In the genomic region with DNA sequence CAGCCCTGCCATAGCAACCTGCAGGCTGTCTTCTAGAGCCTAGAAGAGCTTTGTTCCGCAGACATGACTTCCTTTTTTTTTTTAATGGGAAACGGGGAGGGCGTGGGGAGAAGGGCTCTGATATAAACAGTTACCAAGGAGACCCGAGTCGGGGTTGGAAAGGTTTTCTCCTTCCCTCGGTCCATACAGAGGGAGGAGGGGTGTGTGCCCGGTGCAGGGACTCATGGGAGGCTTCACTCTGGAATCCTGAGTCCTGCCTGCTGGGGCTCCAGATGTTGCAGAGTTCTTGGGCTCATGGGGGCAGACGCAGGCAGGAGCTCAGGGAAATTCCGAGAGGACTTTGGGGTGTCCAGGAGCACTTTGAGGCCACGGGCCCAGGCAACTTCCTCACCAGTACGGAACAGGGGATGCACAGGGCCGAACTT, we compare ENCODE assay signal across 10 cellular contexts. TPM values are rescaled to one million over a fixed set of nuclear protein-coding genes. Genes with fewer than 3 reads are reported as not detected.
A peak's percentile ranks its signal among the peaks of the same experiment; 100 is the strongest.
DNase-seq lines count a peak whose midpoint lies in the region; ATAC-seq and TF ChIP-seq lines count a peak whose summit lies in the region.
"Had no signal": no experiment of that assay in that cellular context is flagged by ENCODE, and none has a peak within 500 bp of the region (broad histone marks: within the 10 kb centered on the region; RNA-seq: fewer than 3 reads in every experiment).

No MANE protein-coding gene starts in this region.

- intact Hi-C loops in upper lobe of right lung (cut with DNase I), result no loop called here
- intact Hi-C loops in natural killer cell (cut with micrococcal nuclease), result no loop called here

- H3K27me3 ChIP-seq in lung (ENCODE audit: control insufficient read depth, insufficient read depth) (no peaks in the 10 kb centered on the region), upper lobe of right lung (no peaks in the 10 kb centered on the region)

- H3K4me1 ChIP-seq in lung (ENCODE audit: control insufficient read depth in 2 of 2, insufficient read depth in 2 of 2, low read length in 2 of 2) (peaks cover 10 to 30% of the 10 kb centered on the region in 2 donors), upper lobe of right lung (peaks cover 49% of the 10 kb centered on the region)

- H3K27ac ChIP-seq in cingulate gyrus (ENCODE audit: low read depth, low read length), result peak overlapping the region; percentile 73
- peak overlapping the region; percentile 34 to 73 for H3K27ac ChIP-seq in lung (ENCODE audit: low read depth in 1 of 2, low read length in 1 of 2)
- H3K27ac ChIP-seq in upper lobe of right lung, result peak overlapping the region; percentile 70

- H3K4me3 Mint-ChIP-seq in natural killer cell, result no peak overlapping the region
- H3K4me3 Mint-ChIP-seq: activated B cell treated with CpG ODN at 0.5 μM for 24 hours had no signal

- no peak for ATAC-seq in lung (ENCODE audit: insufficient read depth, low FRiP score)
- peak; percentile 42 for ATAC-seq in upper lobe of right lung
- ATAC-seq in HG02970 (IDR thresholded peaks at IDR 0.05; ENCODE audit: low FRiP score, unreplicated experiment), result no peak
- ATAC-seq in natural killer cell, result no peak

- no peak overlapping the region for H3K27ac Mint-ChIP-seq in natural killer cell
- H3K27ac Mint-ChIP-seq: activated B cell treated with CpG ODN at 0.5 μM for 24 hours had no signal

- H3K9me3 ChIP-seq in lung (ENCODE audit: control insufficient read depth in 2 of 2, insufficient read depth in 1 of 2, low read length in 1 of 2) (no peaks in the 10 kb centered on the region), upper lobe of right lung (no peaks in the 10 kb centered on the region)

- TF ChIP-seq CTCF in lung (IDR thresholded peaks at IDR 0.05; ENCODE audit: control extremely low read depth, extremely low read depth) (no peak), upper lobe of right lung (IDR thresholded peaks at IDR 0.05) (no peak), natural killer cell (IDR thresholded peaks at IDR 0.05) (no peak)

- H3K4me3 ChIP-seq in lung (no peak overlapping the region), upper lobe of right lung (peak overlapping the region; percentile 6)

- 27 to 31% methylated on average over 12 of the region's 12 CpGs for WGBS in lung, 2 donors

- DNase-seq in NCI-H2107 treated with DMSO at 0.1 percent for 48 hours (lab: John Stamatoyannopoulos, UW; ENCODE audit: unreplicated experiment) (peak; percentile 17), NCI-H2107 (lab: John Stamatoyannopoulos, UW) (no peak), lung (ENCODE audit: low spot score) (no peak), upper lobe of right lung (no peak), natural killer cell (no peak), HEK293T (ENCODE audit: extremely low spot score) (no peak)
- DNase-seq: activated B cell treated with CpG ODN at 0.5 μM for 24 hours, NCI-H510A treated with DMSO at 0.1 percent for 48 hours had no signal

- H3K9me3 Mint-ChIP-seq in natural killer cell, result no peaks in the 10 kb centered on the region
- H3K9me3 Mint-ChIP-seq: activated B cell treated with CpG ODN at 0.5 μM for 24 hours had no signal

- no peaks in the 10 kb centered on the region for H3K27me3 Mint-ChIP-seq in natural killer cell (ENCODE audit: low read depth in 2 of 2)
- H3K27me3 Mint-ChIP-seq: activated B cell treated with CpG ODN at 0.5 μM for 24 hours had no signal

- H3K36me3 ChIP-seq in lung (ENCODE audit: control insufficient read depth in 2 of 2, insufficient read depth in 2 of 2, low read length in 2 of 2) (peaks cover 0 to 13% of the 10 kb centered on the region in 2 donors), upper lobe of right lung (peaks cover 19% of the 10 kb centered on the region)

- peaks cover 0 to 15% of the 10 kb centered on the region in 2 donors for H3K4me1 Mint-ChIP-seq in natural killer cell
- H3K4me1 Mint-ChIP-seq: activated B cell treated with CpG ODN at 0.5 μM for 24 hours had no signal

- CTCF ChIA-PET in HEK293T (lab: Yijun Ruan, JAX), result no interaction called here

- POLR2A ChIA-PET in HEK293T (lab: Yijun Ruan, JAX), result no interaction called here

- H3K36me3 Mint-ChIP-seq in natural killer cell, result no peaks in the 10 kb centered on the region

TF ChIP-seq in HEK293T, 16 proteins besides CTCF, POLR2A, EP300 and RAD21:
- TF ChIP-seq ELF4 (IDR thresholded peaks at IDR 0.05) (no peak), NFRKB (IDR thresholded peaks at IDR 0.05) (no peak), CTBP1 (IDR thresholded peaks at IDR 0.05; ENCODE audit: borderline replicate concordance) (no peak), SUZ12 (IDR thresholded peaks at IDR 0.05) (no peak), FOXA1 (IDR thresholded peaks at IDR 0.05) (no peak), ZNF384 (IDR thresholded peaks at IDR 0.05) (no peak), FOXK2 (IDR thresholded peaks at IDR 0.05) (no peak), L3MBTL2 (conservative IDR thresholded peaks at IDR 0.05) (no peak), TARDBP (IDR thresholded peaks at IDR 0.05) (no peak), LEF1 (IDR thresholded peaks at IDR 0.05; ENCODE audit: borderline replicate concordance) (no peak), HDGF (IDR thresholded peaks at IDR 0.05; ENCODE audit: borderline replicate concordance) (no peak), ARNT (IDR thresholded peaks at IDR 0.05) (no peak), BHLHE40 (IDR thresholded peaks at IDR 0.05; ENCODE audit: borderline replicate concordance) (no peak), SP1 (IDR thresholded peaks at IDR 0.05) (no peak), FOXM1 (IDR thresholded peaks at IDR 0.05; ENCODE audit: borderline replicate concordance) (no peak)
- TF ChIP-seq, protein P1, sequence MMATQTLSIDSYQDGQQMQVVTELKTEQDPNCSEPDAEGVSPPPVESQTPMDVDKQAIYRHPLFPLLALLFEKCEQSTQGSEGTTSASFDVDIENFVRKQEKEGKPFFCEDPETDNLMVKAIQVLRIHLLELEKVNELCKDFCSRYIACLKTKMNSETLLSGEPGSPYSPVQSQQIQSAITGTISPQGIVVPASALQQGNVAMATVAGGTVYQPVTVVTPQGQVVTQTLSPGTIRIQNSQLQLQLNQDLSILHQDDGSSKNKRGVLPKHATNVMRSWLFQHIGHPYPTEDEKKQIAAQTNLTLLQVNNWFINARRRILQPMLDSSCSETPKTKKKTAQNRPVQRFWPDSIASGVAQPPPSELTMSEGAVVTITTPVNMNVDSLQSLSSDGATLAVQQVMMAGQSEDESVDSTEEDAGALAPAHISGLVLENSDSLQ (IDR thresholded peaks at IDR 0.05), result no peak

RNA-seq across cellular contexts. Expression of a gene that starts 26.8 kb away (rescaled TPM):
- total RNA-seq in lung (10 to 100 TPM; 15.7 to 58.8 TPM), upper lobe of right lung (43.9 TPM), natural killer cell (10 to 100 TPM; 24.3 to 38.1 (median 34.6) TPM)
- 10 to 100 TPM; 56.5 to 90.1 TPM for polyA plus RNA-seq in lung

RNA-seq across cellular contexts. Expression of a gene that starts 52.6 kb away (rescaled TPM):
- total RNA-seq in lung, result 100 to 1,000 TPM; 111 to 284 TPM
- 100 to 1,000 TPM; 243 to 305 TPM for polyA plus RNA-seq in lung
- 232 TPM for total RNA-seq in upper lobe of right lung
- total RNA-seq in natural killer cell, result 10 to 100 TPM; 56.0 to 60.5 (median 58.3) TPM
